Comparison of ENCODE assay signal across 30 cellular contexts in the genomic region with DNA sequence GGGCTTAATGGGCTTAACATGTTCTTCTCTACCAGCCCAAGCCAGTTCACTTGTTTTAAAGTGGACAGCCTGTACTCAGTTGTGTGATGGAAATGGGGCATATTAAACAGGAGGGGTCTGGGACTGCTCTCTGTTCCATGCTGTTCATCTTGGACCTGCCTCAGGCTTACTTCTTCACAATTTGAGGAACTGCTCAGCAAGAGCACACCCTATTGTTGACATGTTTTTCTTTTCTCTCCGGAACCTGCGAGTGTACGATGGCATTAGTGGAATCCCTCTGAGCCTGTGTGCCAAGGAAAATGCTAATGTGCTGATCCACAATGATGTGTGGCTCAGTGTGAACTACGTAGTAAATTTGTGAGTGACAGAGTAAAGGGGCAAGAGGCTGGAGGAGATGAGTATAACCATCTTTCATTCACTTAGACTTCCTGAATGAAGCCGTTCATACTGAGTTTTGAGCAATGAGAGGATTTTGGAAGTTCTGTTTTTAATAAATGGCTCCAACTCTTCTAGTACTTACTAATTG. TPM values are rescaled to one million over a fixed set of nuclear protein-coding genes. Genes with fewer than 3 reads are reported as not detected.
A peak's percentile ranks its signal among the peaks of the same experiment; 100 is the strongest.
DNase-seq lines count a peak whose midpoint lies in the region; ATAC-seq and TF ChIP-seq lines count a peak whose summit lies in the region.
"Had no signal": no experiment of that assay in that cellular context is flagged by ENCODE, and none has a peak within 500 bp of the region (broad histone marks: within the 10 kb centered on the region; RNA-seq: fewer than 3 reads in every experiment).

No MANE protein-coding gene starts in this region.

- H3K27me3 ChIP-seq in gastroesophageal sphincter (no peaks in the 10 kb centered on the region), gastrocnemius medialis (no peaks in the 10 kb centered on the region), esophagus muscularis mucosa (no peaks in the 10 kb centered on the region)
- H3K27me3 ChIP-seq: body of pancreas, thyroid gland had no signal

- TF ChIP-seq POLR2A in gastroesophageal sphincter (IDR thresholded peaks at IDR 0.05) (no peak), gastrocnemius medialis (IDR thresholded peaks at IDR 0.05) (no peak), esophagus muscularis mucosa (IDR thresholded peaks at IDR 0.05; ENCODE audit: low read depth) (no peak)

- in situ Hi-C loops in gastrocnemius medialis (cut with MboI; ENCODE audit: low sequenced_read_pairs in 4 of 4): no loop called here

- intact Hi-C loops in CD14-positive monocyte (cut with micrococcal nuclease): no loop called here
- intact Hi-C loops in gastrocnemius medialis (cut with DNase I; ENCODE audit: low total_unique reads): loop anchor here (10.0 kb wide), 1 partner anchor 343 kb away; a partner anchor contains a TSS
- intact Hi-C loops in esophagus muscularis mucosa (cut with DNase I): no loop called here

- peaks cover 0 to 2% (median 0%) of the 10 kb centered on the region in 3 donors for H3K27me3 Mint-ChIP-seq in CD14-positive monocyte (ENCODE audit: low read depth in 3 of 3)
- H3K27me3 Mint-ChIP-seq in osteocyte (ENCODE audit: unreplicated experiment): no peaks in the 10 kb centered on the region
- H3K27me3 Mint-ChIP-seq: activated CD4-positive, alpha-beta memory T cell treated with anti-CD3 and anti-CD28 coated beads for 36 hours; naive B cell; stimulated activated memory B cell treated with anti-CD40 and anti-IgM and Interleukin-4, amounts not matched to agents 10 μg/mL and 1 μg/mL and 100 μg/mL, for 72 hours had no signal

- H3K36me3 Mint-ChIP-seq in CD14-positive monocyte (peaks cover 16 to 26% of the 10 kb centered on the region in 2 donors), osteocyte (ENCODE audit: unreplicated experiment) (peaks cover 9% of the 10 kb centered on the region)
- H3K36me3 Mint-ChIP-seq: naive B cell had no signal

- H3K27ac Mint-ChIP-seq in CD14-positive monocyte (peak overlapping the region; percentile 49 to 84 (median 73)), osteocyte (ENCODE audit: unreplicated experiment) (no peak overlapping the region)
- H3K27ac Mint-ChIP-seq: activated CD4-positive, alpha-beta memory T cell treated with anti-CD3 and anti-CD28 coated beads for 36 hours; GM23338; HFFc6; stimulated activated memory B cell treated with anti-CD40 and anti-IgM and Interleukin-4, amounts not matched to agents 10 μg/mL and 1 μg/mL and 100 μg/mL, for 72 hours had no signal

- H3K4me3 Mint-ChIP-seq in CD14-positive monocyte: peak overlapping the region in 1 of 2 donors; percentile 76
- no peak overlapping the region for H3K4me3 Mint-ChIP-seq in osteocyte (ENCODE audit: unreplicated experiment)
- H3K4me3 Mint-ChIP-seq: activated CD4-positive, alpha-beta memory T cell treated with anti-CD3 and anti-CD28 coated beads for 36 hours; GM23338; HFFc6; stimulated activated memory B cell treated with anti-CD40 and anti-IgM and Interleukin-4, amounts not matched to agents 10 μg/mL and 1 μg/mL and 100 μg/mL, for 72 hours had no signal

- H3K36me3 ChIP-seq in gastroesophageal sphincter (no peaks in the 10 kb centered on the region), gastrocnemius medialis (no peaks in the 10 kb centered on the region), esophagus muscularis mucosa (no peaks in the 10 kb centered on the region)
- H3K36me3 ChIP-seq: thyroid gland had no signal

- H3K9me3 ChIP-seq in gastroesophageal sphincter: no peaks in the 10 kb centered on the region
- H3K9me3 ChIP-seq in gastrocnemius medialis: no peaks in the 10 kb centered on the region
- no peaks in the 10 kb centered on the region for H3K9me3 ChIP-seq in esophagus muscularis mucosa
- H3K9me3 ChIP-seq: body of pancreas, thyroid gland had no signal

- ATAC-seq in gastroesophageal sphincter: no peak
- no peak for ATAC-seq in gastrocnemius medialis
- ATAC-seq: body of pancreas; GM23338; left ventricle myocardium superior; PC-3; stimulated activated memory B cell treated with anti-CD40 and anti-IgM and Interleukin-4, amounts not matched to agents 10 μg/mL and 1 μg/mL and 100 μg/mL, for 72 hours had no signal

- TF ChIP-seq EP300 in gastroesophageal sphincter (IDR thresholded peaks at IDR 0.05) (no peak), esophagus muscularis mucosa (IDR thresholded peaks at IDR 0.05) (no peak)

- 34 to 57% methylated on average over 3 to 4 of the region's 5 CpGs for WGBS in gastroesophageal sphincter (ENCODE audit: low coverage in 1 of 2), 2 donors
- WGBS in esophagus muscularis mucosa: 66% methylated on average over 5 of the region's 5 CpGs

- no peak for DNase-seq in CD14-positive monocyte (ENCODE audit: low spot score)
- DNase-seq in gastrocnemius medialis: no peak
- no peak for DNase-seq in SK-N-DZ (ENCODE audit: low spot score)
- DNase-seq in activated CD4-positive, alpha-beta T cell treated with anti-CD3 and anti-CD28 coated beads, Interleukin-2, amount 50 U/mL, for 1 hour: no peak
- no peak for DNase-seq in osteocyte (ENCODE audit: extremely low spot score, unreplicated experiment)
- no peak for DNase-seq in esophagus muscularis mucosa (ENCODE audit: extremely low spot score)
- DNase-seq: activated CD4-positive, alpha-beta memory T cell treated with anti-CD3 and anti-CD28 coated beads for 36 hours; activated CD4-positive, CD25-positive, alpha-beta regulatory T cell treated with anti-CD3 and anti-CD28 coated beads, Interleukin-2, amount 50 U/mL, for 72 hours; activated CD8-positive, alpha-beta memory T cell treated with anti-CD3 and anti-CD28 coated beads, Interleukin-2, amount 50 U/mL, for 4 hours; activated naive CD4-positive, alpha-beta T cell treated with Interleukin-2 at 50 U/mL for 16 hours; AML-193; body of pancreas; DMS 273 treated with DMSO at 0.1 percent for 48 hours; head of caudate nucleus; HFFc6; Kasumi-1; left ventricle myocardium superior; naive B cell; NCI-H2107; NCI-H510A treated with DMSO at 0.1 percent for 48 hours; NK-92 treated with Interleukin-12 subunit alpha and Interleukin-12 subunit beta, amount 100 ng/mL, for 24 hours; occipital lobe; PC-3; thyroid gland had no signal

- peaks cover 24 to 98% (median 39%) of the 10 kb centered on the region in 3 donors for H3K4me1 ChIP-seq in gastroesophageal sphincter
- H3K4me1 ChIP-seq in gastrocnemius medialis: peaks cover 89 to 92% of the 10 kb centered on the region in 2 donors
- peaks cover 63 to 99% (median 94%) of the 10 kb centered on the region in 4 donors for H3K4me1 ChIP-seq in esophagus muscularis mucosa

- H3K9me3 Mint-ChIP-seq in CD14-positive monocyte (no peaks in the 10 kb centered on the region), osteocyte (ENCODE audit: unreplicated experiment) (no peaks in the 10 kb centered on the region)
- H3K9me3 Mint-ChIP-seq: activated CD4-positive, alpha-beta memory T cell treated with anti-CD3 and anti-CD28 coated beads for 36 hours; GM23338; HFFc6; naive B cell; stimulated activated memory B cell treated with anti-CD40 and anti-IgM and Interleukin-4, amounts not matched to agents 10 μg/mL and 1 μg/mL and 100 μg/mL, for 72 hours had no signal

- TF ChIP-seq CTCF in CD14-positive monocyte (IDR thresholded peaks at IDR 0.05): no peak
- TF ChIP-seq CTCF in gastroesophageal sphincter (IDR thresholded peaks at IDR 0.05): no peak
- TF ChIP-seq CTCF in gastrocnemius medialis (IDR thresholded peaks at IDR 0.05 in 4 of 5, conservative IDR thresholded peaks at IDR 0.05 in 1 of 5): no peak
- TF ChIP-seq CTCF in osteocyte (IDR thresholded peaks at IDR 0.05): no peak
- no peak for TF ChIP-seq CTCF in esophagus muscularis mucosa (IDR thresholded peaks at IDR 0.05)

- H3K4me1 Mint-ChIP-seq in CD14-positive monocyte (peaks cover 57% of the 10 kb centered on the region), osteocyte (ENCODE audit: unreplicated experiment) (peaks cover 36% of the 10 kb centered on the region)

- H3K27ac ChIP-seq in angular gyrus (ENCODE audit: low read depth, low read length) (peak overlapping the region; percentile 58), gastroesophageal sphincter (peak overlapping the region in 3 of 4 donors; percentile 9 to 34 (median 17)), gastrocnemius medialis (peak overlapping the region; percentile 92 to 99 (median 96)), esophagus muscularis mucosa (replicated peaks in 1 of 4) (peak overlapping the region in 2 of 4 donors; percentile 9 to 26)
- H3K27ac ChIP-seq: epithelial cell of prostate, skin epidermis, thyroid gland had no signal

- H3K4me3 ChIP-seq in gastroesophageal sphincter (no peak overlapping the region), gastrocnemius medialis (peak overlapping the region in 1 of 4 donors; percentile 8), esophagus muscularis mucosa (no peak overlapping the region)
- H3K4me3 ChIP-seq: body of pancreas, GM23338, skin epidermis, thyroid gland had no signal

RNA-seq across cellular contexts. Expression of a gene that starts 6.9 kb away (rescaled TPM):
- polyA plus RNA-seq in CD14-positive monocyte: 10 to 100 TPM; 48.8 to 63.9 TPM
- 100 to 1,000 TPM in 1 of 4 donors, 10 to 100 TPM in 3; 82.6 to 102 (median 92.4) TPM for total RNA-seq in gastroesophageal sphincter
- 100 to 1,000 TPM in 1 of 4 donors, 10 to 100 TPM in 3; 42.3 to 109 (median 69.6) TPM for total RNA-seq in gastrocnemius medialis
- 28.0 and 30.8 TPM in 2 replicates for polyA plus RNA-seq in SK-N-DZ (2014; cell fraction: cytosol; rRNA removed)
- 37.6 and 49.6 TPM in 2 replicates for polyA plus RNA-seq in SK-N-DZ (2014; cell fraction: nucleus; rRNA removed)
- total RNA-seq in osteocyte: 77.0 and 79.3 TPM in 2 replicates
- total RNA-seq in esophagus muscularis mucosa: 100 to 1,000 TPM in 1 of 4 donors, 10 to 100 TPM in 3; 72.1 to 111 (median 91.0) TPM

RNA-seq across cellular contexts. Expression of a gene that starts 43.0 kb away (rescaled TPM):
- polyA plus RNA-seq in CD14-positive monocyte: 10 to 100 TPM in 1 of 2 donors, 1 to 10 TPM in 1; 8.9 to 11.0 TPM
- total RNA-seq in gastroesophageal sphincter (10 to 100 TPM; 29.3 to 46.9 (median 35.9) TPM), gastrocnemius medialis (10 to 100 TPM; 17.9 to 31.4 (median 20.7) TPM), osteocyte (55.7 and 55.8 TPM in 2 replicates), esophagus muscularis mucosa (10 to 100 TPM; 26.2 to 43.5 (median 35.3) TPM)
- polyA plus RNA-seq in SK-N-DZ (2014; cell fraction: cytosol; rRNA removed): 30.2 and 42.1 TPM in 2 replicates
- polyA plus RNA-seq in SK-N-DZ (2014; cell fraction: nucleus; rRNA removed): 125 and 160 TPM in 2 replicates
